10 cellular contexts compared by ENCODE assay signal in the genomic region with DNA sequence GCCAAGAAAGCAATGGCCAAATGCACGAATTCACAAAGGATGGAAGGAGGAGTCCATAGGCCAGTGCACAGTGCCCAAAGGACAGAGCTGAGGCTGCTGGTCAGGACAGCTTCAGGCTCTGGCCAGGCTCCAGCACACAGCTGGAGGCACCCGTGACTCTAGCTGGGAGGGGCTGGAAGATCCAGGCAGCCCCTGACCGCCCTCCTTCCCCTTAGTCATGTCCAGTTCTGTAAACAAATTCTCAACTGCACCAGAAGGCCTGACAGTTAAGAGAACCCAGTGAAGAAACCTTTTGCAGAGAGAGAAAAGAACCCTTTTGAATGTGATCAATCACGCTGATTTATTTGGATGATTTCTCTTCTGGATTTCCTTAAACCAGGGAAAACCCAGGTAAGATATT. TPM values are rescaled to one million over a fixed set of nuclear protein-coding genes. Genes with fewer than 3 reads are reported as not detected.
DNase-seq lines count a peak whose midpoint lies in the region; ATAC-seq, FAIRE-seq and TF ChIP-seq lines count a peak whose summit lies in the region.
"Had no signal": no experiment of that assay in that cellular context is flagged by ENCODE, and none has a peak within 500 bp of the region (broad histone marks: within the 10 kb centered on the region; RNA-seq: fewer than 3 reads in every experiment).

No MANE protein-coding gene starts in this region.

- H3F3A ChIP-seq in PC-3 (ENCODE audit: low read length, unreplicated experiment), result no peaks in the 10 kb centered on the region

- 12% methylated on average over 4 of the region's 4 CpGs for WGBS in esophagus muscularis mucosa

- CTCF ChIA-PET in PC-3 (lab: Charles Lee), result interaction anchor here (0.7 to 1.5 kb wide), 3 partner anchors 30 to 161 kb away, joined by 3 read pairs; no protein-coding TSS in a partner anchor

- no peaks in the 10 kb centered on the region for H3K27me3 ChIP-seq in PC-3 (ENCODE audit: low read length)
- H3K27me3 ChIP-seq in esophagus muscularis mucosa, result no peaks in the 10 kb centered on the region

- H3K9me3 ChIP-seq in PC-3 (ENCODE audit: low read length) (no peaks in the 10 kb centered on the region), esophagus muscularis mucosa (no peaks in the 10 kb centered on the region)

- peak; percentile 87 for ATAC-seq in PC-3

- TF ChIP-seq EP300 in esophagus muscularis mucosa (IDR thresholded peaks at IDR 0.05), result no peak

- no peak overlapping the region for H3K9ac ChIP-seq in PC-3 (ENCODE audit: low read length)

- H3K79me2 ChIP-seq in PC-3 (ENCODE audit: low read length), result no peaks in the 10 kb centered on the region

- H3K27ac ChIP-seq in PC-3 (ENCODE audit: low read length) (peak overlapping the region; percentile 49; the same call in 1 of the 2 replicates), esophagus muscularis mucosa (replicated peaks in 1 of 4) (peak overlapping the region; percentile 68 to 79 (median 73)), coronary artery (peak overlapping the region in 1 of 2 donors; percentile 59)

- H3K4me3 ChIP-seq in PC-3 (ENCODE audit: low read length) (no peak overlapping the region), esophagus muscularis mucosa (no peak overlapping the region), coronary artery (no peak overlapping the region)
- H3K4me3 ChIP-seq: skin epidermis had no signal

- H3K36me3 ChIP-seq in PC-3 (ENCODE audit: low read depth, low read length), result no peaks in the 10 kb centered on the region
- no peaks in the 10 kb centered on the region for H3K36me3 ChIP-seq in esophagus muscularis mucosa

- H3K9me2 ChIP-seq in PC-3 (replicated peaks; ENCODE audit: low read length), result no peaks in the 10 kb centered on the region

- TF ChIP-seq CTCF in PC-3 (conservative IDR thresholded peaks at IDR 0.05; ENCODE audit: low read depth, low read length) (no peak), esophagus muscularis mucosa (IDR thresholded peaks at IDR 0.05) (no peak), coronary artery (IDR thresholded peaks at IDR 0.05) (no peak)

- peak; percentile 97 for DNase-seq in AG08395 (ENCODE audit: low spot score)
- DNase-seq in PC-3, result peak; percentile 94
- peak; percentile 95 for DNase-seq in esophagus muscularis mucosa (ENCODE audit: extremely low spot score)
- peak; percentile 93 for DNase-seq in myocyte (ENCODE audit: low read depth)
- no peak for DNase-seq in NCI-H524 treated with DMSO at 0.1 percent for 48 hours (lab: John Stamatoyannopoulos, UW)
- no peak for DNase-seq in GM12892 (ENCODE audit: insufficient read length)
- no peak for DNase-seq in coronary artery (ENCODE audit: low spot score)
- DNase-seq in NCI-H1092 (lab: John Stamatoyannopoulos, UW), result no peak

- H3K4me1 ChIP-seq in PC-3 (ENCODE audit: insufficient read depth, low read length) (peaks cover 35% of the 10 kb centered on the region), esophagus muscularis mucosa (peaks cover 16 to 29% (median 27%) of the 10 kb centered on the region in 4 donors)

- FAIRE-seq in GM12892 (lab: Jason Lieb, UNC), result no peak
- FAIRE-seq: G401.6 had no signal

- peak overlapping the region; percentile 39 for H3K4me2 ChIP-seq in PC-3 (ENCODE audit: low read length)

- no TSS peak for BruUV-seq in PC-3 (replicated peaks; lab: Mats Ljungman, UMichigan)

- no peaks in the 10 kb centered on the region for H4K20me1 ChIP-seq in PC-3 (ENCODE audit: low read length)

- TF ChIP-seq POLR2A in esophagus muscularis mucosa (IDR thresholded peaks at IDR 0.05; ENCODE audit: low read depth) (no peak), GM12892 (IDR thresholded peaks at IDR 0.05; ENCODE audit: low read depth, low read length) (no peak)

- POLR2A ChIA-PET in PC-3 (lab: Charles Lee; ENCODE audit: unreplicated experiment), result interaction anchor here (0.9 kb wide), 1 partner anchor 65 kb away, joined by 6 read pairs; no protein-coding TSS in a partner anchor

- intact Hi-C loops in PC-3 (cut with micrococcal nuclease) (loop anchor here (1.0 to 10.0 kb wide), 2 partner anchors 65 to 146 kb away; no protein-coding TSS in a partner anchor), esophagus muscularis mucosa (cut with DNase I) (loop anchor here (10.0 kb wide), 1 partner anchor 164 kb away; the partner anchor contains the start of gene IAH1)

- no peak overlapping the region for H2AFZ ChIP-seq in PC-3 (ENCODE audit: low read length)

RNA-seq across cellular contexts. Expression of gene YWHAQ, which starts 7.7 kb away (rescaled TPM):
- total RNA-seq in PC-3 (2014; rRNA removed), result 354 and 377 TPM in 2 replicates
- total RNA-seq in esophagus muscularis mucosa, result 100 to 1,000 TPM; 223 to 239 (median 230) TPM
- total RNA-seq in myocyte, result 194 and 222 TPM in 2 replicates
- 199 TPM for polyA plus RNA-seq in myocyte (2012)
- 264 TPM for polyA plus RNA-seq in GM12892 (2012; ENCODE audit: missing spikeins)

Comparison
In these comparisons a context has a peak if more than half of its experiments do, and no peak if none do; other contexts are left out.
1. DNase-seq: peak in AG08395 (single experiment), PC-3 (single experiment), esophagus muscularis mucosa (single experiment) and myocyte (single experiment); none in NCI-H524 treated with DMSO at 0.1 percent for 48 hours (single experiment), GM12892 (single experiment), coronary artery (single experiment) and NCI-H1092 (single experiment).